In genomic region chr17:42672038-42672437, GRCh38 we compare ENCODE assay signal across 1 cellular context.
A peak's percentile ranks its signal among the peaks of the same experiment; 100 is the strongest.
TF ChIP-seq lines count a peak whose summit lies in the region.

No MANE protein-coding gene starts in this region.

TF ChIP-seq in GM23338, 12 proteins besides CTCF, POLR2A, EP300 and RAD21:
- no peak for TF ChIP-seq STAT1 (IDR thresholded peaks at IDR 0.05; ENCODE audit: unreplicated experiment)
- TF ChIP-seq EZH2 (IDR thresholded peaks at IDR 0.05; ENCODE audit: low read depth, unreplicated experiment) = peak; percentile 20
TF ChIP-seq in GM23338: peak in this region for 1.
